Comparison of ENCODE assay signal across 9 cellular contexts in genomic region chr4:124334119-124334518, GRCh38.
DNase-seq lines count a peak whose midpoint lies in the region; ATAC-seq, FAIRE-seq and TF ChIP-seq lines count a peak whose summit lies in the region.
"Had no signal": no experiment of that assay in that cellular context is flagged by ENCODE, and none has a peak within 500 bp of the region (broad histone marks: within the 10 kb centered on the region; RNA-seq: fewer than 3 reads in every experiment).

No MANE protein-coding gene starts in this region.

- DNase-seq in COLO829 (ENCODE audit: low spot score) (peak; percentile 47), GM23338 (ENCODE audit: low spot score) (peak; percentile 82), NCI-H460 (ENCODE audit: extremely low read depth, low read depth) (peak; percentile 55), bronchial epithelial cell (ENCODE audit: low read depth) (peak; percentile 87), left kidney (ENCODE audit: low read depth, low spot score) (peak; percentile 78), uterus (no peak)
- no peak for DNase-seq in activated naive CD4-positive, alpha-beta T cell treated with anti-CD3 and anti-CD28 coated beads, Interleukin-2, amount 50 U/mL, for 72 hours (ENCODE audit: low spot score in 2 of 2)

- H3K9me2 ChIP-seq in GM23338 (ENCODE audit: insufficient read depth) = no peaks in the 10 kb centered on the region

- peaks cover 2% of the 10 kb centered on the region; the same call in 1 of the 3 replicates for H3K4me1 Mint-ChIP-seq in GM23338
- H3K4me1 Mint-ChIP-seq: IgD-negative memory B cell had no signal

- no peaks in the 10 kb centered on the region for H3F3A ChIP-seq in GM23338 (replicated peaks; ENCODE audit: low read depth)

- H3K9me3 ChIP-seq in uterus = no peaks in the 10 kb centered on the region

- no peak overlapping the region for H3K4me2 ChIP-seq in GM23338

- H3K79me2 ChIP-seq in GM23338 (replicated peaks; ENCODE audit: insufficient read depth) = no peaks in the 10 kb centered on the region

- no peaks in the 10 kb centered on the region for H3K4me1 ChIP-seq in GM23338 (ENCODE audit: insufficient read depth)
- H3K4me1 ChIP-seq in uterus = no peaks in the 10 kb centered on the region

- H3K27me3 Mint-ChIP-seq in GM23338 (ENCODE audit: insufficient read depth, low read depth, poor library complexity) = peaks cover 2% of the 10 kb centered on the region

- H3K9me3 Mint-ChIP-seq in GM23338 = no peaks in the 10 kb centered on the region
- no peaks in the 10 kb centered on the region for H3K9me3 Mint-ChIP-seq in activated naive CD4-positive, alpha-beta T cell treated with anti-CD3 and anti-CD28 coated beads, Interleukin-2, amount 50 U/mL, for 72 hours
- H3K9me3 Mint-ChIP-seq: IgD-negative memory B cell had no signal

- H3K27ac ChIP-seq in GM23338 (ENCODE audit: low read depth) (no peak overlapping the region), uterus (no peak overlapping the region)

- TF ChIP-seq CTCF in GM23338 (conservative IDR thresholded peaks at IDR 0.05; ENCODE audit: low read depth in 2 of 2) (peak; percentile 61 to 71), bronchial epithelial cell (IDR thresholded peaks at IDR 0.05; ENCODE audit: insufficient read depth, low read length, severe bottlenecking) (peak; percentile 37), uterus (IDR thresholded peaks at IDR 0.05) (peak; percentile 29 to 53 (median 50))

- no peak overlapping the region for H3K27ac Mint-ChIP-seq in GM23338
- H3K27ac Mint-ChIP-seq in activated naive CD4-positive, alpha-beta T cell treated with anti-CD3 and anti-CD28 coated beads, Interleukin-2, amount 50 U/mL, for 72 hours = no peak overlapping the region
- H3K27ac Mint-ChIP-seq: IgD-negative memory B cell had no signal

- no peaks in the 10 kb centered on the region for H3K27me3 ChIP-seq in GM23338 (ENCODE audit: insufficient read depth)
- H3K27me3 ChIP-seq in bronchial epithelial cell (ENCODE audit: control insufficient read depth, insufficient read depth, low read length) = no peaks in the 10 kb centered on the region
- H3K27me3 ChIP-seq in uterus = no peaks in the 10 kb centered on the region

- no peaks in the 10 kb centered on the region for H4K20me1 ChIP-seq in GM23338 (replicated peaks; ENCODE audit: insufficient read depth)

- no peak overlapping the region for H2AFZ ChIP-seq in GM23338

- ATAC-seq in GM23338 = peak; percentile 83
- ATAC-seq in activated naive CD4-positive, alpha-beta T cell treated with anti-CD3 and anti-CD28 coated beads, Interleukin-2, amount 50 U/mL, for 72 hours = no peak
- ATAC-seq in HG03039 (IDR thresholded peaks at IDR 0.05; ENCODE audit: unreplicated experiment) = no peak

- TF ChIP-seq POLR2A in uterus (IDR thresholded peaks at IDR 0.05) = no peak

- H3K36me3 Mint-ChIP-seq in GM23338 (ENCODE audit: low read depth) = no peaks in the 10 kb centered on the region
- no peaks in the 10 kb centered on the region for H3K36me3 Mint-ChIP-seq in activated naive CD4-positive, alpha-beta T cell treated with anti-CD3 and anti-CD28 coated beads, Interleukin-2, amount 50 U/mL, for 72 hours
- H3K36me3 Mint-ChIP-seq: IgD-negative memory B cell had no signal

- no peak for FAIRE-seq in bronchial epithelial cell (lab: Jason Lieb, UNC)

- H3K4me3 Mint-ChIP-seq in GM23338 = no peak overlapping the region
- H3K4me3 Mint-ChIP-seq: IgD-negative memory B cell had no signal

- no peak overlapping the region for H3K4me3 ChIP-seq in GM23338
- H3K4me3 ChIP-seq in bronchial epithelial cell (ENCODE audit: low read depth, low read length) = no peak overlapping the region
- H3K4me3 ChIP-seq in uterus = no peak overlapping the region

- intact Hi-C loops in uterus (cut with DNase I; ENCODE audit: low total_unique reads) = no loop called here

- H3K36me3 ChIP-seq in GM23338 (ENCODE audit: insufficient read depth) (no peaks in the 10 kb centered on the region), bronchial epithelial cell (ENCODE audit: control insufficient read depth, insufficient read depth, low read length) (no peaks in the 10 kb centered on the region), uterus (no peaks in the 10 kb centered on the region)

TF ChIP-seq in GM23338, 12 proteins besides CTCF, POLR2A, EP300 and RAD21:
- no peak for TF ChIP-seq ZNF331 (CRISPR knock-in tag; IDR thresholded peaks at IDR 0.05; ENCODE audit: low read depth)
- TF ChIP-seq ZNF462 (CRISPR knock-in tag; IDR thresholded peaks at IDR 0.05) = no peak
- no peak for TF ChIP-seq NANOG (IDR thresholded peaks at IDR 0.05; ENCODE audit: borderline replicate concordance)
- no peak for TF ChIP-seq ZNF114 (CRISPR knock-in tag; IDR thresholded peaks at IDR 0.05)
- no peak for TF ChIP-seq EZH2 (IDR thresholded peaks at IDR 0.05; ENCODE audit: low read depth, unreplicated experiment)
- TF ChIP-seq ETS1 (IDR thresholded peaks at IDR 0.05) = no peak
- TF ChIP-seq STAT1 (IDR thresholded peaks at IDR 0.05; ENCODE audit: unreplicated experiment) = no peak
- no peak for TF ChIP-seq JUNB (IDR thresholded peaks at IDR 0.05; ENCODE audit: unreplicated experiment)
- no peak for TF ChIP-seq POLR2AphosphoS5 (IDR thresholded peaks at IDR 0.05; ENCODE audit: low read depth)
TF ChIP-seq in GM23338: peak in this region for 0.

Comparison
In these comparisons a context has a peak if more than half of its experiments do, and no peak if none do; other contexts are left out.
1. DNase-seq: peak in COLO829 (single experiment), GM23338 (single experiment), NCI-H460 (single experiment), bronchial epithelial cell (single experiment) and left kidney (single experiment); none in uterus (0 of 2) and activated naive CD4-positive, alpha-beta T cell treated with anti-CD3 and anti-CD28 coated beads, Interleukin-2, amount 50 U/mL, for 72 hours (0 of 2).
2. Peak in every context shown above with its lines, with median percentiles within 50 percentile points of each other: CTCF ChIP-seq.